Comparison of ENCODE assay signal across 23 cellular contexts in genomic region chr10:112083526-112083925, GRCh38.
"Had no signal": no experiment of that assay in that cellular context is flagged by ENCODE, and none has a peak within 500 bp of the region (broad histone marks: within the 10 kb centered on the region; RNA-seq: fewer than 3 reads in every experiment).

No MANE protein-coding gene starts in this region.

- H3K36me3 ChIP-seq: SJSA1 had no signal

- H3K4me1 ChIP-seq: SJSA1 had no signal

- H3K27ac ChIP-seq: HL-60, SJSA1 had no signal

- DNase-seq: KBM-7, MV-4-11, NCI-H1048, NCI-H1105 treated with DMSO at 0.1 percent for 48 hours, NCI-H1417 treated with DMSO at 0.1 percent for 48 hours, NCI-H146, NCI-H1694 treated with DMSO at 0.1 percent for 48 hours, NCI-H1930, NCI-H2081, NCI-H2107, NCI-H2227 treated with DMSO at 0.1 percent for 48 hours, NCI-H446, NCI-H510A, NCI-H524 treated with DMSO at 0.1 percent for 48 hours, NCI-H69, NCI-H774, Right ventricle myocardium superior, RPMI8226, SIG-M5, SK-N-SH, SW 1271 had no signal

- H3K4me3 ChIP-seq: SJSA1 had no signal

- H3K9me3 ChIP-seq: SJSA1, SK-N-SH had no signal
